Comparison of ENCODE assay signal across 13 cellular contexts in the genomic region with DNA sequence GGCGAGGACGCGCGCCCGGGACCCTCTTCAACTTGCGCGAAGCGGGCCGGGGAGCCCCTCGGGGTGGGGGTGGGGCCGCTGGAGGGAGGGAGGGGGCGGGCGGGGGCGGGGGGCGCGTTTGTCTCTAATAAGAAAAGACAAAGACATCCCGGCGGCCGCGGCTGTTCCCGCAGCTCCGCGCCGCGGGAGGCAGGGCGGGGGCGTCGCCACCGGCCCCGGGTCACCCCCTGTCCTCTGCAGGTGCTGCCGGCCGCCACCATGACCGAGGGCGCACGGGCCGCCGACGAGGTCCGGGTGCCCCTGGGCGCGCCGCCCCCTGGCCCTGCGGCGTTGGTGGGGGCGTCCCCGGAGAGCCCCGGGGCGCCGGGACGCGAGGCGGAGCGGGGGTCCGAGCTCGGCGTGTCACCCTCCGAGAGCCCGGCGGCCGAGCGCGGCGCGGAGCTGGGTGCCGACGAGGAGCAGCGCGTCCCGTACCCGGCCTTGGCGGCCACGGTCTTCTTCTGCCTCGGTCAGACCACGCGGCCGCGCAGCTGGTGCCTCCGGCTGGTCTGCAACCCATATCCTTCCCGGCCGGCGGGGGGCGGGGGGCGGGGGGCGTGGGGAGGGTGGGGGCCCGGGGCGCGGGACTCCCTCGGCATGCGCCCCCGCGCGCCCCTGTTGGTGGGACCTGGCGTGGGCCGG. TPM values are rescaled to one million over a fixed set of nuclear protein-coding genes. Genes with fewer than 3 reads are reported as not detected.
A peak's percentile ranks its signal among the peaks of the same experiment; 100 is the strongest.
DNase-seq lines count a peak whose midpoint lies in the region; ATAC-seq and TF ChIP-seq lines count a peak whose summit lies in the region.
"Had no signal": no experiment of that assay in that cellular context is flagged by ENCODE, and none has a peak within 500 bp of the region (broad histone marks: within the 10 kb centered on the region; RNA-seq: fewer than 3 reads in every experiment).

No MANE protein-coding gene starts in this region.

- WGBS in upper lobe of left lung, 2 donors = 0 to 3% methylated on average over 13 to 42 of the region's 94 CpGs

- TF ChIP-seq CTCF in cardiac muscle cell (IDR thresholded peaks at IDR 0.05; ENCODE audit: low read depth, low read length) (no peak), brain microvascular endothelial cell (IDR thresholded peaks at IDR 0.05; ENCODE audit: low read depth, low read length, missing control alignments) (no peak), lower lobe of right lung (IDR thresholded peaks at IDR 0.05) (no peak), upper lobe of left lung (IDR thresholded peaks at IDR 0.05) (no peak)

- TF ChIP-seq POLR2A in upper lobe of left lung (IDR thresholded peaks at IDR 0.05) = no peak

- H3K4me3 ChIP-seq in cardiac muscle cell = peak overlapping the region; percentile 60
- peak overlapping the region; percentile 9 for H3K4me3 ChIP-seq in brain microvascular endothelial cell (ENCODE audit: low read depth, low read length)
- peak overlapping the region; percentile 30 for H3K4me3 ChIP-seq in lower lobe of right lung
- peak overlapping the region in 3 of 4 donors; percentile 34 to 36 (median 35) for H3K4me3 ChIP-seq in upper lobe of left lung
- H3K4me3 ChIP-seq: lung had no signal

- no peak for TF ChIP-seq EP300 in upper lobe of left lung (IDR thresholded peaks at IDR 0.05)

- no peak for ATAC-seq in lower lobe of right lung
- ATAC-seq in upper lobe of left lung (ENCODE audit: low FRiP score in 2 of 2) = no peak
- no peak for ATAC-seq in GM18867 (IDR thresholded peaks at IDR 0.05; ENCODE audit: unreplicated experiment)

- H3K9me3 ChIP-seq in cardiac muscle cell (ENCODE audit: low read depth) = no peaks in the 10 kb centered on the region
- no peaks in the 10 kb centered on the region for H3K9me3 ChIP-seq in lower lobe of right lung
- no peaks in the 10 kb centered on the region for H3K9me3 ChIP-seq in upper lobe of left lung
- H3K9me3 ChIP-seq: right lobe of liver had no signal

- intact Hi-C loops in cardiac septum (cut with DNase I) (no loop called here), lower lobe of right lung (cut with DNase I) (no loop called here)

- H3K4me1 ChIP-seq in cardiac muscle cell (ENCODE audit: low read depth) (peaks cover 7% of the 10 kb centered on the region), lower lobe of right lung (peaks cover 11% of the 10 kb centered on the region), upper lobe of left lung (peaks cover 5 to 32% (median 16%) of the 10 kb centered on the region in 4 donors)

- H3K36me3 ChIP-seq in cardiac muscle cell (no peaks in the 10 kb centered on the region), brain microvascular endothelial cell (replicated peaks) (no peaks in the 10 kb centered on the region), lower lobe of right lung (no peaks in the 10 kb centered on the region), upper lobe of left lung (no peaks in the 10 kb centered on the region)
- H3K36me3 ChIP-seq: right lobe of liver had no signal

- H3K27me3 ChIP-seq in cardiac muscle cell = no peaks in the 10 kb centered on the region
- no peaks in the 10 kb centered on the region for H3K27me3 ChIP-seq in brain microvascular endothelial cell (replicated peaks)
- H3K27me3 ChIP-seq in lower lobe of right lung (ENCODE audit: low read depth) = peaks cover 64% of the 10 kb centered on the region
- H3K27me3 ChIP-seq in upper lobe of left lung = peaks cover 0 to 55% (median 29%) of the 10 kb centered on the region in 4 donors

- DNase-seq in cardiac muscle cell (ENCODE audit: low read depth in 1 of 2, low spot score in 1 of 2) = peak in 1 of 2 donors; percentile 49
- DNase-seq in cardiac septum (ENCODE audit: low spot score) = no peak
- DNase-seq in brain microvascular endothelial cell = no peak
- no peak for DNase-seq in lower lobe of right lung
- peak in 1 of 2 donors; percentile 78 for DNase-seq in upper lobe of left lung
- no peak for DNase-seq in HPDE6-E6E7 (ENCODE audit: extremely low spot score)
- DNase-seq in DMS79 treated with DMSO at 0.1 percent for 48 hours (lab: John Stamatoyannopoulos, UW) = no peak
- DNase-seq: AML-193, GOT3, right lobe of liver had no signal

- in situ Hi-C loops in brain microvascular endothelial cell (cut with HindIII; ENCODE audit: low pct_ligation_motif_present, low sequenced_read_pairs) = no loop called here

- H3K27ac ChIP-seq in cardiac muscle cell (no peak overlapping the region), brain microvascular endothelial cell (no peak overlapping the region), lower lobe of right lung (no peak overlapping the region), upper lobe of left lung (peak overlapping the region; percentile 20 to 60 (median 51))
- H3K27ac ChIP-seq: KMS-11 had no signal

RNA-seq across cellular contexts. Expression of a gene that starts 0.7 kb away (rescaled TPM):
- total RNA-seq in cardiac muscle cell = 30.4 and 66.1 TPM in 2 replicates
- polyA plus RNA-seq in cardiac muscle cell = 8.9 and 16.5 TPM in 2 replicates
- 4.7 TPM for total RNA-seq in cardiac septum
- 8.4 TPM for total RNA-seq in lower lobe of right lung
- 10 to 100 TPM in 2 of 6 donors, 1 to 10 TPM in 4; 6.4 to 46.1 (median 9.3) TPM for total RNA-seq in upper lobe of left lung

RNA-seq across cellular contexts. Expression of a gene that starts 57.6 kb away (rescaled TPM):
- 0.15 TPM in 1 of 2 replicates, not detected in the other for total RNA-seq in cardiac muscle cell
- polyA plus RNA-seq in cardiac muscle cell = 0.26 TPM in 1 of 2 replicates, not detected in the other
- total RNA-seq in cardiac septum = not detected
- total RNA-seq in lower lobe of right lung = not detected
- under 1 TPM in 1 of 6 donors, not detected in 5; 0.30 TPM for total RNA-seq in upper lobe of left lung
- total RNA-seq: right lobe of liver had no signal

Comparison
In these comparisons a context has a peak if more than half of its experiments do, and no peak if none do; other contexts are left out.
1. H3K27ac ChIP-seq: peak in upper lobe of left lung (4 of 4); none in cardiac muscle cell (single experiment), brain microvascular endothelial cell (single experiment) and lower lobe of right lung (single experiment).
2. H3K4me3 ChIP-seq: peak in every context shown above with its lines; median percentile 60 in cardiac muscle cell; 35 in upper lobe of left lung; 30 in lower lobe of right lung; 9 in brain microvascular endothelial cell.